Comparison of ENCODE assay signal across 13 cellular contexts in genomic region chr5:157689942-157690689, GRCh38. TPM values are rescaled to one million over a fixed set of nuclear protein-coding genes. Genes with fewer than 3 reads are reported as not detected.
DNase-seq lines count a peak whose midpoint lies in the region; ATAC-seq and TF ChIP-seq lines count a peak whose summit lies in the region.
"Had no signal": no experiment of that assay in that cellular context is flagged by ENCODE, and none has a peak within 500 bp of the region (broad histone marks: within the 10 kb centered on the region; RNA-seq: fewer than 3 reads in every experiment).

No MANE protein-coding gene starts in this region.

- DNase-seq in H7 (peak; percentile 63), middle frontal gyrus (ENCODE audit: extremely low spot score, low spot score) (no peak), GM20000 (ENCODE audit: low spot score) (no peak)
- DNase-seq in activated CD4-positive, alpha-beta memory T cell treated with anti-CD3 and anti-CD28 coated beads for 36 hours: peak; percentile 60
- peak; percentile 54 for DNase-seq in stimulated activated CD8-positive, alpha-beta memory T cell treated with anti-CD3 and anti-CD28 coated beads, Interleukin-4, amount 100 ng/mL, for 48 hours
- DNase-seq: GF-D8, NCI-H774 had no signal

- intact Hi-C loops in activated CD4-positive, alpha-beta memory T cell treated with anti-CD3 and anti-CD28 coated beads for 36 hours (cut with micrococcal nuclease): no loop called here

- no peaks in the 10 kb centered on the region for H3K4me1 Mint-ChIP-seq in activated CD4-positive, alpha-beta memory T cell treated with anti-CD3 and anti-CD28 coated beads for 36 hours (ENCODE audit: low read depth)

- no peaks in the 10 kb centered on the region for H3K27me3 Mint-ChIP-seq in activated CD4-positive, alpha-beta memory T cell treated with anti-CD3 and anti-CD28 coated beads for 36 hours

- no peaks in the 10 kb centered on the region for H3K9me3 Mint-ChIP-seq in activated CD4-positive, alpha-beta memory T cell treated with anti-CD3 and anti-CD28 coated beads for 36 hours

- ATAC-seq in esophagus mucosa (peak; percentile 32), HG03196 (IDR thresholded peaks at IDR 0.05; ENCODE audit: unreplicated experiment) (no peak), HG03378 (IDR thresholded peaks at IDR 0.05; ENCODE audit: unreplicated experiment) (no peak)

- POLR2A ChIA-PET in activated CD4-positive, alpha-beta memory T cell treated with anti-CD3 and anti-CD28 coated beads for 36 hours (lab: Charles Lee): no interaction called here

- no peaks in the 10 kb centered on the region for H3K36me3 Mint-ChIP-seq in activated CD4-positive, alpha-beta memory T cell treated with anti-CD3 and anti-CD28 coated beads for 36 hours

- no peaks in the 10 kb centered on the region for H3K36me3 ChIP-seq in H7 (replicated peaks; ENCODE audit: control insufficient read depth, insufficient read depth, low read length)

- H3K27ac Mint-ChIP-seq in activated CD4-positive, alpha-beta memory T cell treated with anti-CD3 and anti-CD28 coated beads for 36 hours: no peak overlapping the region

- no peak overlapping the region for H3K4me3 Mint-ChIP-seq in activated CD4-positive, alpha-beta memory T cell treated with anti-CD3 and anti-CD28 coated beads for 36 hours

- H3K27me3 ChIP-seq in H7 (ENCODE audit: control insufficient read depth, insufficient read depth, low read length): no peaks in the 10 kb centered on the region

- no peak overlapping the region for H3K4me3 ChIP-seq in H7 (ENCODE audit: insufficient read depth, low read depth, low read length)

- CTCF ChIA-PET in activated CD4-positive, alpha-beta memory T cell treated with anti-CD3 and anti-CD28 coated beads for 36 hours (lab: Charles Lee): interaction anchor here (0.5 to 1.7 kb wide), 9 partner anchors 9 to 278 kb away, joined by 3 to 8 read pairs (median 3); partner anchors contain the start of gene LSM11

- TF ChIP-seq CTCF in GM20000 (IDR thresholded peaks at IDR 0.05; ENCODE audit: extremely low read depth, missing control alignments): no peak

RNA-seq across cellular contexts. Expression of gene C5orf52, which starts 18.8 kb away (rescaled TPM):
- not detected in 2 replicates for total RNA-seq in H7 (2014; rRNA removed; shearing (Covaris generic))
- not detected for total RNA-seq in activated CD4-positive, alpha-beta memory T cell treated with anti-CD3 and anti-CD28 coated beads for 36 hours
- total RNA-seq in esophagus mucosa: not detected
- total RNA-seq: aorta, mesenteric fat pad, skeletal muscle tissue had no signal

RNA-seq across cellular contexts. Expression of gene SOX30, which starts 37.9 kb away (rescaled TPM):
- 0.04 and 0.42 TPM in 2 replicates for total RNA-seq in H7 (2014; rRNA removed; shearing (Covaris generic))
- total RNA-seq in activated CD4-positive, alpha-beta memory T cell treated with anti-CD3 and anti-CD28 coated beads for 36 hours: under 1 TPM; 0.65 to 0.93 TPM
- total RNA-seq in esophagus mucosa: not detected
- total RNA-seq: mesenteric fat pad, skeletal muscle tissue had no signal

RNA-seq across cellular contexts. Expression of gene THG1L, which starts 41.1 kb away (rescaled TPM):
- total RNA-seq in H7 (2014; rRNA removed; shearing (Covaris generic)): 16.6 and 16.8 TPM in 2 replicates
- total RNA-seq in activated CD4-positive, alpha-beta memory T cell treated with anti-CD3 and anti-CD28 coated beads for 36 hours: 10 to 100 TPM; 28.6 to 33.5 TPM
- total RNA-seq in esophagus mucosa: 10.6 TPM

RNA-seq across cellular contexts. Expression of gene LSM11, which starts 53.4 kb away (rescaled TPM):
- total RNA-seq in H7 (2014; rRNA removed; shearing (Covaris generic)): 4.6 and 6.5 TPM in 2 replicates
- 1 to 10 TPM; 7.4 to 8.0 TPM for total RNA-seq in activated CD4-positive, alpha-beta memory T cell treated with anti-CD3 and anti-CD28 coated beads for 36 hours
- total RNA-seq in esophagus mucosa: 2.0 TPM

Comparison
In these comparisons a context has a peak if more than half of its experiments do, and no peak if none do; other contexts are left out.
1. DNase-seq: peak in H7 (single experiment), activated CD4-positive, alpha-beta memory T cell treated with anti-CD3 and anti-CD28 coated beads for 36 hours (single experiment) and stimulated activated CD8-positive, alpha-beta memory T cell treated with anti-CD3 and anti-CD28 coated beads, Interleukin-4, amount 100 ng/mL, for 48 hours (single experiment); none in middle frontal gyrus (single experiment) and GM20000 (single experiment).